In genomic region chr2:156532989-156533388, GRCh38 we compare ENCODE assay signal across 18 cellular contexts.
DNase-seq lines count a peak whose midpoint lies in the region; ATAC-seq, FAIRE-seq and TF ChIP-seq lines count a peak whose summit lies in the region.
"Had no signal": no experiment of that assay in that cellular context is flagged by ENCODE, and none has a peak within 500 bp of the region (broad histone marks: within the 10 kb centered on the region; RNA-seq: fewer than 3 reads in every experiment).

No MANE protein-coding gene starts in this region.

- peaks cover 7% of the 10 kb centered on the region for H3K4me1 Mint-ChIP-seq in T-helper 2 cell treated with Interferon-gamma antibody and Interleukin-4, amounts not matched to agents 5 μg/mL and 100 μg/mL, for 36 hours (ENCODE audit: low read depth)

- no peak overlapping the region for H3K4me2 ChIP-seq in endothelial cell of umbilical vein (ENCODE audit: insufficient read depth, low read length)

- H3K9me3 ChIP-seq in endothelial cell of umbilical vein (replicated peaks; ENCODE audit: control insufficient read depth, insufficient read depth, low read length), result no peaks in the 10 kb centered on the region
- H3K9me3 ChIP-seq: stomach had no signal

- CTCF ChIA-PET in endothelial cell of umbilical vein (lab: Charles Lee), result no interaction called here

- H3K27me3 ChIP-seq in endothelial cell of umbilical vein (ENCODE audit: control insufficient read depth in 2 of 2, insufficient read depth in 2 of 2, low read length in 2 of 2), result no peaks in the 10 kb centered on the region
- H3K27me3 ChIP-seq: gastroesophageal sphincter, stomach had no signal

- H3K36me3 Mint-ChIP-seq in T-helper 2 cell treated with Interferon-gamma antibody and Interleukin-4, amounts not matched to agents 5 μg/mL and 100 μg/mL, for 36 hours (ENCODE audit: low read depth), result peaks cover 2% of the 10 kb centered on the region

- no peaks in the 10 kb centered on the region for H3K4me1 ChIP-seq in endothelial cell of umbilical vein (ENCODE audit: control insufficient read depth, extremely low read depth, insufficient read depth, low read length)
- H3K4me1 ChIP-seq: stomach had no signal

- no peaks in the 10 kb centered on the region for H3K79me2 ChIP-seq in endothelial cell of umbilical vein (ENCODE audit: control insufficient read depth, insufficient read depth, low read length)

- no peaks in the 10 kb centered on the region for H4K20me1 ChIP-seq in endothelial cell of umbilical vein (replicated peaks; ENCODE audit: control insufficient read depth, extremely low read depth, insufficient read depth, low read length)

- ATAC-seq in GM18867 (IDR thresholded peaks at IDR 0.05; ENCODE audit: unreplicated experiment), result peak; percentile 49
- peak; percentile 71 for ATAC-seq in GM21529 (IDR thresholded peaks at IDR 0.05; ENCODE audit: unreplicated experiment)
- ATAC-seq in HG03066 (IDR thresholded peaks at IDR 0.05; ENCODE audit: low read depth, unreplicated experiment), result peak; percentile 55
- ATAC-seq in HG02973 (IDR thresholded peaks at IDR 0.05; ENCODE audit: unreplicated experiment), result no peak
- ATAC-seq: activated CD8-positive, alpha-beta memory T cell treated with anti-CD3 and anti-CD28 coated beads, Interleukin-2, amount 10 ng/mL, durations not matched to agents 7 days and 5 days; gastroesophageal sphincter had no signal

- dilution Hi-C loops in endothelial cell of umbilical vein (cut with MboI; ENCODE audit: extremely low pct_ligation_motif_present, low sequenced_read_pairs), result no loop called here

- H3K9ac ChIP-seq in endothelial cell of umbilical vein (replicated peaks; ENCODE audit: extremely low read depth, insufficient read depth, low read length), result no peak overlapping the region

- intact Hi-C loops in endothelial cell of umbilical vein (cut with micrococcal nuclease), result no loop called here

- H3K27ac Mint-ChIP-seq in T-helper 2 cell treated with Interferon-gamma antibody and Interleukin-4, amounts not matched to agents 5 μg/mL and 100 μg/mL, for 36 hours, result no peak overlapping the region
- H3K27ac Mint-ChIP-seq: activated CD8-positive, alpha-beta memory T cell treated with anti-CD3 and anti-CD28 coated beads, Interleukin-2, amount 10 ng/mL, durations not matched to agents 7 days and 5 days; activated naive CD4-positive, alpha-beta T cell treated with anti-CD3 and anti-CD28 coated beads, Interleukin-2, amount 50 U/mL, for 24 hours; mesothelial cell of epicardium had no signal

- DNase-seq in endothelial cell of umbilical vein (ENCODE audit: low read depth, low spot score) (no peak), iPS-NIHi7 (ENCODE audit: extremely low spot score) (no peak), COLO829 (ENCODE audit: low spot score) (no peak)
- no peak for DNase-seq in T-helper 2 cell treated with Interferon-gamma antibody and Interleukin-4, amounts not matched to agents 5 μg/mL and 100 μg/mL, for 36 hours (ENCODE audit: low spot score)
- DNase-seq: activated CD8-positive, alpha-beta memory T cell treated with anti-CD3 and anti-CD28 coated beads, Interleukin-2, amount 10 ng/mL, durations not matched to agents 7 days and 5 days; H7; nucleus accumbens; stomach had no signal

- no peaks in the 10 kb centered on the region for H3K36me3 ChIP-seq in endothelial cell of umbilical vein (ENCODE audit: control insufficient read depth in 2 of 2, extremely low read depth in 1 of 2, insufficient read depth in 2 of 2, low read length in 2 of 2)

- H3K4me3 Mint-ChIP-seq in T-helper 2 cell treated with Interferon-gamma antibody and Interleukin-4, amounts not matched to agents 5 μg/mL and 100 μg/mL, for 36 hours, result no peak overlapping the region
- H3K4me3 Mint-ChIP-seq: activated CD8-positive, alpha-beta memory T cell treated with anti-CD3 and anti-CD28 coated beads, Interleukin-2, amount 10 ng/mL, durations not matched to agents 7 days and 5 days; activated naive CD4-positive, alpha-beta T cell treated with anti-CD3 and anti-CD28 coated beads, Interleukin-2, amount 50 U/mL, for 24 hours; mesothelial cell of epicardium had no signal

- H3K9me3 Mint-ChIP-seq in T-helper 2 cell treated with Interferon-gamma antibody and Interleukin-4, amounts not matched to agents 5 μg/mL and 100 μg/mL, for 36 hours, result no peaks in the 10 kb centered on the region
- H3K9me3 Mint-ChIP-seq: activated naive CD4-positive, alpha-beta T cell treated with anti-CD3 and anti-CD28 coated beads, Interleukin-2, amount 50 U/mL, for 24 hours had no signal

- no peak overlapping the region for H2AFZ ChIP-seq in endothelial cell of umbilical vein (ENCODE audit: low read depth, low read length)

- POLR2A ChIA-PET in endothelial cell of umbilical vein (lab: Charles Lee), result no interaction called here

- peak; percentile 8 for FAIRE-seq in endothelial cell of umbilical vein (lab: Jason Lieb, UNC)
- FAIRE-seq: endometrium, GM12891, islet of Langerhans had no signal

- no peak for TF ChIP-seq CTCF in endothelial cell of umbilical vein (IDR thresholded peaks at IDR 0.05; ENCODE audit: extremely low read depth in 1 of 2, insufficient read depth in 1 of 2, low read depth in 1 of 2, low read length in 2 of 2)

- H3K9me1 ChIP-seq in endothelial cell of umbilical vein (replicated peaks; ENCODE audit: control insufficient read depth, extremely low read depth, insufficient read depth, low read length), result no peaks in the 10 kb centered on the region

- BruUV-seq in endothelial cell of umbilical vein (replicated peaks; lab: Mats Ljungman, UMichigan), result no TSS peak

- H3K27ac ChIP-seq in endothelial cell of umbilical vein (ENCODE audit: insufficient read depth, low read depth, low read length), result no peak overlapping the region
- H3K27ac ChIP-seq: gastroesophageal sphincter, stomach had no signal

- no peak for TF ChIP-seq POLR2A in endothelial cell of umbilical vein (IDR thresholded peaks at IDR 0.05; ENCODE audit: low read depth, low read length)

- no peaks in the 10 kb centered on the region for H3K27me3 Mint-ChIP-seq in T-helper 2 cell treated with Interferon-gamma antibody and Interleukin-4, amounts not matched to agents 5 μg/mL and 100 μg/mL, for 36 hours (ENCODE audit: low read depth)
- H3K27me3 Mint-ChIP-seq: activated CD8-positive, alpha-beta memory T cell treated with anti-CD3 and anti-CD28 coated beads, Interleukin-2, amount 10 ng/mL, durations not matched to agents 7 days and 5 days; activated naive CD4-positive, alpha-beta T cell treated with anti-CD3 and anti-CD28 coated beads, Interleukin-2, amount 50 U/mL, for 24 hours had no signal

- no peak overlapping the region for H3K4me3 ChIP-seq in endothelial cell of umbilical vein (replicated peaks in 1 of 3; ENCODE audit: insufficient read depth in 1 of 3, low read depth in 1 of 3, low read length in 3 of 3)
- H3K4me3 ChIP-seq: gastroesophageal sphincter, stomach had no signal

TF ChIP-seq in endothelial cell of umbilical vein, 7 proteins besides CTCF, POLR2A, EP300 and RAD21:
- TF ChIP-seq JUN (IDR thresholded peaks at IDR 0.05; ENCODE audit: borderline replicate concordance, insufficient read depth, insufficient read length, low read depth) (no peak), POLR2AphosphoS5 (IDR thresholded peaks at IDR 0.05; ENCODE audit: insufficient read depth, low read depth, low read length) (no peak), EZH2 (IDR thresholded peaks at IDR 0.05; ENCODE audit: borderline replicate concordance, low read depth, low read length, severe bottlenecking) (no peak), MYC (IDR thresholded peaks at IDR 0.05; ENCODE audit: low read depth, low read length) (no peak), FOS (IDR thresholded peaks at IDR 0.05; ENCODE audit: borderline replicate concordance, insufficient read depth, low read length) (no peak)
TF ChIP-seq in endothelial cell of umbilical vein: peak in this region for 0.
